ENCODE assay signal across 8 cellular contexts in genomic region chr5:160399402-160400353, GRCh38. TPM values are rescaled to one million over a fixed set of nuclear protein-coding genes. Genes with fewer than 3 reads are reported as not detected.
DNase-seq lines count a peak whose midpoint lies in the region; ATAC-seq, FAIRE-seq and TF ChIP-seq lines count a peak whose summit lies in the region.

TSS of gene FAM200C (minus strand) at chr5:160400054. CDS start at chr5:160395490, 4,564 bp downstream.

- peak within 1 kb of the TSS; percentile 65 to 90 (median 83) for H3K4me3 ChIP-seq in HepG2 (replicated peaks in 1 of 3; ENCODE audit: insufficient read depth in 1 of 3, low read depth in 2 of 3, low read length in 3 of 3)

- peaks cover 20% of the 10 kb centered on the region for H3K4me1 ChIP-seq in HepG2 (ENCODE audit: insufficient read depth, low read length)

- CTCF ChIA-PET in activated CD4-positive, alpha-beta T cell treated with anti-CD3 and anti-CD28 coated beads, Interleukin-2, amount 10 ng/mL, durations not matched to agents 7 days and 5 days (lab: Charles Lee): interaction anchor here (0.6 to 1.1 kb wide), 3 partner anchors 10 to 378 kb away, joined by 3 to 4 read pairs (median 3); no protein-coding TSS in a partner anchor
- CTCF ChIA-PET in HepG2 (lab: Yijun Ruan, JAX; ENCODE audit: low intra/inter-chr PET ratio, low total read pairs): no interaction called here

- peak within 1 kb of the TSS; percentile 89 for H3K27ac ChIP-seq in HepG2 (ENCODE audit: extremely low read length, insufficient read depth, low read length)

- H3K36me3 Mint-ChIP-seq in CD14-positive monocyte: peaks cover 27 to 29% of the 10 kb centered on the region in 2 donors
- peaks cover 17% of the 10 kb centered on the region for H3K36me3 Mint-ChIP-seq in activated CD4-positive, alpha-beta T cell treated with anti-CD3 and anti-CD28 coated beads, Interleukin-2, amount 10 ng/mL, durations not matched to agents 7 days and 5 days (ENCODE audit: low read depth)
- H3K36me3 Mint-ChIP-seq in dendritic cell treated with granulocyte-macrophage colony-stimulating factor and Interleukin-4, amounts not matched to agents 40 ng/mL and 50 ng/mL, for 4 days (ENCODE audit: low read depth): peaks cover 28% of the 10 kb centered on the region

- peak within 1 kb of the TSS; percentile 95 for H3K9ac ChIP-seq in HepG2 (ENCODE audit: insufficient read depth, low read depth, low read length)

- ATAC-seq in GM19395 (IDR thresholded peaks at IDR 0.05; ENCODE audit: unreplicated experiment) (peak; percentile 88), HG03521 (IDR thresholded peaks at IDR 0.05; ENCODE audit: unreplicated experiment) (peak; percentile 64), HepG2 (peak; percentile 98)

- H3K79me2 ChIP-seq in HepG2 (ENCODE audit: insufficient read depth, low read length): peaks cover 20% of the 10 kb centered on the region

- peaks cover 14% of the 10 kb centered on the region for H3K4me1 Mint-ChIP-seq in CD14-positive monocyte
- peaks cover 20% of the 10 kb centered on the region for H3K4me1 Mint-ChIP-seq in activated CD4-positive, alpha-beta T cell treated with anti-CD3 and anti-CD28 coated beads, Interleukin-2, amount 10 ng/mL, durations not matched to agents 7 days and 5 days
- peaks cover 5% of the 10 kb centered on the region for H3K4me1 Mint-ChIP-seq in dendritic cell treated with granulocyte-macrophage colony-stimulating factor and Interleukin-4, amounts not matched to agents 40 ng/mL and 50 ng/mL, for 4 days (ENCODE audit: low read depth)

- no peaks in the 10 kb centered on the region for H3K9me3 Mint-ChIP-seq in CD14-positive monocyte
- H3K9me3 Mint-ChIP-seq in activated CD4-positive, alpha-beta T cell treated with anti-CD3 and anti-CD28 coated beads, Interleukin-2, amount 10 ng/mL, durations not matched to agents 7 days and 5 days: no peaks in the 10 kb centered on the region
- H3K9me3 Mint-ChIP-seq in dendritic cell treated with granulocyte-macrophage colony-stimulating factor and Interleukin-4, amounts not matched to agents 40 ng/mL and 50 ng/mL, for 4 days: no peaks in the 10 kb centered on the region

- 3% methylated on average over 33 of the region's 41 CpGs for WGBS in HepG2 (ENCODE audit: low lambda C conversion rate)

- peaks cover 0 to 2% (median 0%) of the 10 kb centered on the region in 3 donors for H3K27me3 Mint-ChIP-seq in CD14-positive monocyte (ENCODE audit: low read depth in 3 of 3)
- no peaks in the 10 kb centered on the region for H3K27me3 Mint-ChIP-seq in activated CD4-positive, alpha-beta T cell treated with anti-CD3 and anti-CD28 coated beads, Interleukin-2, amount 10 ng/mL, durations not matched to agents 7 days and 5 days
- no peaks in the 10 kb centered on the region for H3K27me3 Mint-ChIP-seq in dendritic cell treated with granulocyte-macrophage colony-stimulating factor and Interleukin-4, amounts not matched to agents 40 ng/mL and 50 ng/mL, for 4 days

- peak; percentile 94 to 96 for TF ChIP-seq POLR2A in HepG2 (IDR thresholded peaks at IDR 0.05; ENCODE audit: insufficient read depth in 1 of 2, low read depth in 2 of 2, low read length in 2 of 2)

- H3K4me2 ChIP-seq in HepG2 (ENCODE audit: low read depth, low read length): peak within 1 kb of the TSS; percentile 90

- H3K36me3 ChIP-seq in HepG2 (replicated peaks in 1 of 2; ENCODE audit: control insufficient read depth in 1 of 2, insufficient read depth in 2 of 2, low read length in 2 of 2): peaks cover 5 to 27% of the 10 kb centered on the region in 2 experiments; a peak in 4 of 5 replicates

- POLR2A ChIA-PET in activated CD4-positive, alpha-beta T cell treated with anti-CD3 and anti-CD28 coated beads, Interleukin-2, amount 10 ng/mL, durations not matched to agents 7 days and 5 days (lab: Charles Lee): no interaction called here
- POLR2A ChIA-PET in HepG2 (lab: Yijun Ruan, JAX): interaction anchor here (0.5 to 2.3 kb wide), 5 partner anchors 11 to 67 kb away, joined by 3 to 11 read pairs (median 5); partner anchors contain the start of genes PTTG1 and SLU7

- H3K4me3 Mint-ChIP-seq in CD14-positive monocyte: peak within 1 kb of the TSS; percentile 86 to 91
- H3K4me3 Mint-ChIP-seq in activated CD4-positive, alpha-beta T cell treated with anti-CD3 and anti-CD28 coated beads, Interleukin-2, amount 10 ng/mL, durations not matched to agents 7 days and 5 days: peak within 1 kb of the TSS; percentile 79
- peak within 1 kb of the TSS; percentile 86 for H3K4me3 Mint-ChIP-seq in dendritic cell treated with granulocyte-macrophage colony-stimulating factor and Interleukin-4, amounts not matched to agents 40 ng/mL and 50 ng/mL, for 4 days

- H4K20me1 ChIP-seq in HepG2 (ENCODE audit: insufficient read depth, low read length): no peaks in the 10 kb centered on the region

- no peaks in the 10 kb centered on the region for H3K9me3 ChIP-seq in HepG2 (ENCODE audit: low read length)

- DNase-seq in CD14-positive monocyte (ENCODE audit: low spot score): peak; percentile 78
- DNase-seq in NCI-H526 treated with DMSO at 0.1 percent for 48 hours (lab: John Stamatoyannopoulos, UW): peak; percentile 65
- peak; percentile 74 for DNase-seq in activated CD4-positive, alpha-beta T cell treated with anti-CD3 and anti-CD28 coated beads, Interleukin-2, amount 10 ng/mL, durations not matched to agents 7 days and 5 days
- peak; percentile 90 for DNase-seq in HepG2 (ENCODE audit: low spot score)
- peak; percentile 56 to 67 for DNase-seq in stimulated activated CD4-positive, alpha-beta T cell treated with anti-CD3 and anti-CD28 coated beads, Interleukin-2, amount 100 ng/mL, for 48 hours

- TF ChIP-seq EP300 in HepG2 (IDR thresholded peaks at IDR 0.05; ENCODE audit: low read depth in 2 of 2, low read length in 2 of 2) (no peak), HepG2 (CRISPR knock-in tag; IDR thresholded peaks at IDR 0.05; ENCODE audit: borderline replicate concordance) (no peak)

- TF ChIP-seq CTCF in CD14-positive monocyte (IDR thresholded peaks at IDR 0.05) (no peak), HepG2 (CRISPR knock-in tag; IDR thresholded peaks at IDR 0.05) (no peak)

- H2AFZ ChIP-seq in HepG2 (ENCODE audit: low read length): peak within 1 kb of the TSS; percentile 48

- TSS peak; percentile 71 for BruUV-seq in HepG2 (replicated peaks; lab: Mats Ljungman, UMichigan)

- no peak for TF ChIP-seq RAD21 in HepG2 (CRISPR knock-in tag; IDR thresholded peaks at IDR 0.05)

- intact Hi-C loops in CD14-positive monocyte (cut with micrococcal nuclease) (no loop called here), HepG2 (cut with micrococcal nuclease; ENCODE audit: unreplicated experiment) (loop anchor here (5.0 kb wide), 1 partner anchor 1192 kb away; the partner anchor contains the start of gene RNF145)
- intact Hi-C loops in dendritic cell treated with granulocyte-macrophage colony-stimulating factor and Interleukin-4, amounts not matched to agents 40 ng/mL and 50 ng/mL, for 4 days (cut with micrococcal nuclease): loop anchor here (2.0 kb wide), 1 partner anchor 19 kb away; the partner anchor contains the start of gene SLU7

- in situ Hi-C loops in HepG2 (cut with HindIII; ENCODE audit: extremely low pct_ligation_motif_present, low pct_unique_long_range_greater_than_20kb): no loop called here

- H3K27me3 ChIP-seq in HepG2 (ENCODE audit: control insufficient read depth in 1 of 2, insufficient read depth in 2 of 2, low read length in 2 of 2): no peaks in the 10 kb centered on the region; a peak in 1 of 5 replicates

- FAIRE-seq in HepG2 (lab: Jason Lieb, UNC): peak; percentile 77

- peak within 1 kb of the TSS; percentile 64 to 87 (median 79) for H3K27ac Mint-ChIP-seq in CD14-positive monocyte
- H3K27ac Mint-ChIP-seq in activated CD4-positive, alpha-beta T cell treated with anti-CD3 and anti-CD28 coated beads, Interleukin-2, amount 10 ng/mL, durations not matched to agents 7 days and 5 days: peak within 1 kb of the TSS; percentile 76
- peak within 1 kb of the TSS; percentile 90 for H3K27ac Mint-ChIP-seq in dendritic cell treated with granulocyte-macrophage colony-stimulating factor and Interleukin-4, amounts not matched to agents 40 ng/mL and 50 ng/mL, for 4 days

RNA-seq across cellular contexts. Expression of gene FAM200C, which starts in this region (rescaled TPM):
- polyA plus RNA-seq in CD14-positive monocyte (under 1 TPM in 1 of 2 donors, not detected in 1; 0.08 TPM), HepG2 (2011; rRNA removed) (2.7 and 3.2 TPM in 2 replicates)
- total RNA-seq in activated CD4-positive, alpha-beta T cell treated with anti-CD3 and anti-CD28 coated beads, Interleukin-2, amount 10 ng/mL, durations not matched to agents 7 days and 5 days: under 1 TPM; 0.62 to 0.73 TPM
- total RNA-seq in HepG2 (2016; rRNA removed; fragmentation: Illumina TruSeq; extraction: Trizol): 4.7 and 6.4 TPM in 2 replicates
- 1.4 and 1.5 TPM in 2 replicates for total RNA-seq in HepG2 (2016; cell fraction: cytosol; rRNA removed; fragmentation: Illumina TruSeq; extraction: Trizol; ENCODE audit: low read depth)
- 4.8 and 6.4 TPM in 2 replicates for total RNA-seq in HepG2 (2016; cell fraction: insoluble cytoplasmic fraction; rRNA removed; fragmentation: Illumina TruSeq; extraction: Trizol)
- 2.7 and 2.8 TPM in 2 replicates for total RNA-seq in HepG2 (2016; cell fraction: membrane; rRNA removed; fragmentation: Illumina TruSeq; extraction: Trizol)
- total RNA-seq in HepG2 (2016; cell fraction: nucleus; rRNA removed; fragmentation: Illumina TruSeq; extraction: Trizol): 4.6 and 5.8 TPM in 2 replicates
- 1.2 and 1.5 TPM in 2 replicates for polyA plus RNA-seq in HepG2 (2011; cell fraction: cytosol; rRNA removed)
- 2.3 and 3.1 TPM in 2 replicates for polyA plus RNA-seq in HepG2 (2011; cell fraction: nucleus; rRNA removed)
- 2.5 and 3.8 TPM in 2 replicates for polyA plus RNA-seq in HepG2 (2012)
- 0.40 and 0.49 TPM in 2 replicates for polyA plus RNA-seq in HepG2 (2016; cell fraction: cytosol; fragmentation: Illumina TruSeq; extraction: Trizol; ENCODE audit: low read depth)
- polyA plus RNA-seq in HepG2 (2016; cell fraction: insoluble cytoplasmic fraction; fragmentation: Illumina TruSeq; extraction: Trizol; ENCODE audit: low read depth): 3.9 and 4.4 TPM in 2 replicates
- polyA plus RNA-seq in HepG2 (2016; cell fraction: membrane; fragmentation: Illumina TruSeq; extraction: Trizol; ENCODE audit: low read depth): 0.83 and 1.1 TPM in 2 replicates
- polyA plus RNA-seq in HepG2 (2016; cell fraction: nucleus; fragmentation: Illumina TruSeq; extraction: Trizol; ENCODE audit: insufficient read depth, low read depth): 6.4 and 6.6 TPM in 2 replicates
- polyA minus RNA-seq in HepG2 (2011; rRNA and poly(A)+ RNA removed; ENCODE audit: low replicate concordance): 2.0 and 3.0 TPM in 2 replicates
- 1.9 and 2.4 TPM in 2 replicates for polyA minus RNA-seq in HepG2 (2011; cell fraction: cytosol; rRNA and poly(A)+ RNA removed)
- 8.4 and 11.1 TPM in 2 replicates for polyA minus RNA-seq in HepG2 (2011; cell fraction: nucleus; rRNA and poly(A)+ RNA removed)

Comparison
In these comparisons a context has a peak if more than half of its experiments do, and no peak if none do; other contexts are left out.
1. Peak in every context shown above with its lines: DNase-seq, ATAC-seq, H3K4me3 ChIP-seq and H3K27ac ChIP-seq.
2. Peak in DNase-seq in CD14-positive monocyte; RNA of the gene not detected or under 1 TPM.
3. Peak in DNase-seq in activated CD4-positive, alpha-beta T cell treated with anti-CD3 and anti-CD28 coated beads, Interleukin-2, amount 10 ng/mL, durations not matched to agents 7 days and 5 days; RNA of the gene not detected or under 1 TPM.
4. intact Hi-C loops: an anchor here in dendritic cell treated with granulocyte-macrophage colony-stimulating factor and Interleukin-4, amounts not matched to agents 40 ng/mL and 50 ng/mL, for 4 days (2.0 kb wide) and HepG2 (5.0 kb wide); none called in CD14-positive monocyte.